ENCODE assay signal across 8 cellular contexts in the genomic region with DNA sequence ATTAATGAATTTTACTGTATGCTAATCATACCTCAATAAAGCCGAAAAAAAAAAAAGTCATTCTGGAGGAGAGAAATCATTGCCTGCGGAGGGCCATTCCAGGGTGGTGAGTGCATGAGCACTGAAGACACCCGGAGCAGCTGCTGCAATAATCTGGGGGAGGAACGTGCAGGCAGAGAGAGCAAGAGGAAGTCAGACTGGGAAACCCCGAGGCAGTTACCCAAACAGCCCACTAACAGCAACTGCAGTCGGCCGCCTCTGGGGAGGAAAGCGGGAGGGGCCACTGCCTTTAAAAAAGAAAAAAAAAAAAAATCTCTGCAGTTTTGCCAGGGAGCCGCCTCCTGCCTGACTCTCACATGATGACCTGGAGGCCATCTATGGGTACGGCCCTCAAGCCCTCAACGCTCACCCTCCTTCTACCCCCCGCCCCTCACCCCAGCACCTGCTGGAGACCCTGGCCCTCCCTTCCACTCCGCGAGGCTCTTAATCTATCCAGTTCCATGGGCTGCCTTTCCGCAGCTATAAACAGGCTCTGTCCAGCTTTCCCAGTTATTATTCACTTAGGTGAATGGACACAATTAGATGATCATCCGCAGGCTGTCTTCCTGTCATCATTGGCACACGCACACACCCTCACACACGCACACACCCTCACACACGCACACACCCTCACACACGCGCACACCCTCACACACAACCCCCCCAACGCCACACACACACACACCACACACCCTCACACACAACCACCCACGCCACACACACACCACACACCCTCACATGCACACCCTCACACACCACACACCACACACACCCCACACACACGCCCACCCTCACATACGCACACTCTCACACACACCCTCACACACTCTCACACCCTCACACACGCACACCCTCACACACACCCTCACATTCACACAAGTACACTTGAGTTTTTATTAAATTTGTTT.
DNase-seq lines count a peak whose midpoint lies in the region; ATAC-seq and TF ChIP-seq lines count a peak whose summit lies in the region.

No MANE protein-coding gene starts in this region.

- H3K4me3 ChIP-seq in BLaER1 treated with 17β-estradiol and CSF1 and Interleukin-3, amounts not matched to agents 10 nM and 100 nM = peak overlapping the region in 1 of 10 experiments; percentile 28; a peak in 1 of 20 replicates
- H3K4me3 ChIP-seq in OCI-LY3 (ENCODE audit: low read length) = peak overlapping the region; percentile 69

- no peaks in the 10 kb centered on the region for H3K36me3 ChIP-seq in BLaER1 treated with 17β-estradiol and CSF1 and Interleukin-3, amounts not matched to agents 10 nM and 100 nM
- no peaks in the 10 kb centered on the region for H3K36me3 ChIP-seq in OCI-LY3 (replicated peaks; ENCODE audit: low read depth, low read length)

- no peak for TF ChIP-seq CTCF in OCI-LY3 (IDR thresholded peaks at IDR 0.05; ENCODE audit: low read depth, low read length)

- peaks cover 0 to 43% (median 18%) of the 10 kb centered on the region in 11 experiments; a peak in 18 of 22 replicates for H4K20me1 ChIP-seq in BLaER1 treated with 17β-estradiol and CSF1 and Interleukin-3, amounts not matched to agents 10 nM and 100 nM
- H4K20me1 ChIP-seq in OCI-LY3 (ENCODE audit: insufficient read depth, low read length) = no peaks in the 10 kb centered on the region

- H3K9me3 ChIP-seq in BLaER1 treated with 17β-estradiol and CSF1 and Interleukin-3, amounts not matched to agents 10 nM and 100 nM (replicated peaks in 1 of 11) = peaks cover 4 to 22% (median 11%) of the 10 kb centered on the region in 11 experiments; a peak in 16 of 22 replicates
- H3K9me3 ChIP-seq in OCI-LY3 (ENCODE audit: insufficient read depth, low read length) = no peaks in the 10 kb centered on the region

- H3K79me2 ChIP-seq in OCI-LY3 (ENCODE audit: low read length) = no peaks in the 10 kb centered on the region

- peak overlapping the region; percentile 60 to 79 (median 69); a peak in 21 of 22 replicates for H3K27ac ChIP-seq in BLaER1 treated with 17β-estradiol and CSF1 and Interleukin-3, amounts not matched to agents 10 nM and 100 nM
- H3K27ac ChIP-seq in OCI-LY3 (ENCODE audit: low read length) = peak overlapping the region; percentile 90

- peak overlapping the region in 10 of 11 experiments; percentile 39 to 69 (median 58); a peak in 18 of 22 replicates for H3K9ac ChIP-seq in BLaER1 treated with 17β-estradiol and CSF1 and Interleukin-3, amounts not matched to agents 10 nM and 100 nM
- H3K9ac ChIP-seq in OCI-LY3 (ENCODE audit: low read length) = peak overlapping the region; percentile 75

- no peak overlapping the region for H2AFZ ChIP-seq in OCI-LY3 (ENCODE audit: low read depth, low read length)

- DNase-seq in activated T-helper 1 cell treated with Interleukin-2 at 50 U/mL for 16 hours (ENCODE audit: low read depth) = peak; percentile 37
- peak; percentile 79 for DNase-seq in glomerular visceral epithelial cell (ENCODE audit: extremely low spot score)
- DNase-seq in stimulated activated CD4-positive, alpha-beta T cell treated with anti-CD3 and anti-CD28 coated beads, Interleukin-12 subunit alpha, Interleukin-12 subunit beta, amount 100 ng/mL, for 48 hours (ENCODE audit: low read depth in 2 of 3, low spot score in 1 of 3) = peak in 2 of 3 donors; percentile 32 to 42

- H3K4me1 ChIP-seq in BLaER1 treated with 17β-estradiol and CSF1 and Interleukin-3, amounts not matched to agents 10 nM and 100 nM = peaks cover 53 to 65% (median 60%) of the 10 kb centered on the region in 10 experiments
- H3K4me1 ChIP-seq in OCI-LY3 (ENCODE audit: low read length) = peaks cover 53% of the 10 kb centered on the region

- H3K27me3 ChIP-seq in BLaER1 treated with 17β-estradiol and CSF1 and Interleukin-3, amounts not matched to agents 10 nM and 100 nM = peaks cover 68 to 95% (median 87%) of the 10 kb centered on the region in 11 experiments
- H3K27me3 ChIP-seq in OCI-LY3 (ENCODE audit: low read depth, low read length) = no peaks in the 10 kb centered on the region

- ATAC-seq in GM19043 (IDR thresholded peaks at IDR 0.05; ENCODE audit: low read depth, unreplicated experiment) (peak; percentile 87), HG03432 (IDR thresholded peaks at IDR 0.05; ENCODE audit: unreplicated experiment) (peak; percentile 87), HG02588 (IDR thresholded peaks at IDR 0.05; ENCODE audit: unreplicated experiment) (no peak)

- peak overlapping the region; percentile 65 to 79 (median 70) for H3K4me2 ChIP-seq in BLaER1 treated with 17β-estradiol and CSF1 and Interleukin-3, amounts not matched to agents 10 nM and 100 nM
- H3K4me2 ChIP-seq in OCI-LY3 (ENCODE audit: low read length) = peak overlapping the region; percentile 93
